In the genomic region with DNA sequence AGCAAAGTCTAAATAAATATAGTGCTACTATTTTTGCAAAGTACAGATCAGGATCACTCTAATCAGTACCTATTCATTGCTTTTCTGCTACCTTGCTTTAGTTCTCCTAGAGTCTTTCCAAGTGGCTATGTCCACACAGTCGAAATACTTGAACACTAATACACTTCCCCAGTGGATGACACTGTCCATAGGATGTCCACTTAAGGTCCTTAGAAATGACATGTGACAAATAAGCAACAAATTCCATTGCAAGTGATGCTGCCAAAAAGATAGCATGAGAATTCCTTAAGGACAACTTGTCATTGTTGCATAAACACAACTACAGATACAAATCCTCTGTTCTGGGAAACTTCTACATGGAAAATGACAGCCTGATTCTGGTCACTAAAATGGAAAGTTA, we compare ENCODE assay signal across 24 cellular contexts.
DNase-seq lines count a peak whose midpoint lies in the region; ATAC-seq, FAIRE-seq and TF ChIP-seq lines count a peak whose summit lies in the region.
"Had no signal": no experiment of that assay in that cellular context is flagged by ENCODE, and none has a peak within 500 bp of the region (broad histone marks: within the 10 kb centered on the region; RNA-seq: fewer than 3 reads in every experiment).

No MANE protein-coding gene starts in this region.

- H3K9me2 ChIP-seq in SU-DHL-6 (replicated peaks; ENCODE audit: insufficient read depth, low read length): no peaks in the 10 kb centered on the region

- ATAC-seq in heart left ventricle (peak in 2 of 4 donors; percentile 40 to 49), GM19328 (IDR thresholded peaks at IDR 0.05; ENCODE audit: unreplicated experiment) (no peak)
- ATAC-seq: CD8-positive, alpha-beta T cell; GM12878 had no signal

- no peaks in the 10 kb centered on the region for H3K36me3 Mint-ChIP-seq in activated naive CD8-positive, alpha-beta T cell treated with anti-CD3 and anti-CD28 coated beads for 36 hours
- H3K36me3 Mint-ChIP-seq: CD8-positive, alpha-beta T cell had no signal

- H2AFZ ChIP-seq in SU-DHL-6 (ENCODE audit: low read depth, low read length, severe bottlenecking): peak overlapping the region; percentile 2
- no peak overlapping the region for H2AFZ ChIP-seq in mesenchymal stem cell (ENCODE audit: low read depth, low read length)

- H3K79me2 ChIP-seq in SU-DHL-6 (ENCODE audit: insufficient read depth, low read length): no peaks in the 10 kb centered on the region

- no peaks in the 10 kb centered on the region for H3K36me3 ChIP-seq in SU-DHL-6 (ENCODE audit: low read length)
- no peaks in the 10 kb centered on the region for H3K36me3 ChIP-seq in heart left ventricle
- no peaks in the 10 kb centered on the region for H3K36me3 ChIP-seq in mesenchymal stem cell (ENCODE audit: control insufficient read depth in 1 of 2, insufficient read depth in 2 of 2, low read depth in 1 of 2, low read length in 2 of 2)
- H3K36me3 ChIP-seq: HAP-1, MG63, SJSA1 had no signal

- H2BK15ac ChIP-seq in mesenchymal stem cell (ENCODE audit: low read depth, poor library complexity, severe bottlenecking): no peak overlapping the region

- H3K4me1 ChIP-seq in heart left ventricle (peaks cover 0 to 60% (median 34%) of the 10 kb centered on the region in 12 donors), mesenchymal stem cell (ENCODE audit: control insufficient read depth, insufficient read depth, low read depth, low read length) (no peaks in the 10 kb centered on the region)

- FAIRE-seq in H54 (lab: Jason Lieb, UNC): peak; percentile 60
- FAIRE-seq: GM12878 had no signal

- H3K27me3 ChIP-seq in SU-DHL-6 (ENCODE audit: low read length): no peaks in the 10 kb centered on the region
- H3K27me3 ChIP-seq in heart left ventricle: no peaks in the 10 kb centered on the region
- no peaks in the 10 kb centered on the region for H3K27me3 ChIP-seq in mesenchymal stem cell (ENCODE audit: control insufficient read depth in 1 of 2, insufficient read depth in 1 of 2, low read length in 2 of 2)
- H3K27me3 ChIP-seq: MG63, SJSA1 had no signal

- no peak overlapping the region for H2BK120ac ChIP-seq in mesenchymal stem cell (ENCODE audit: low read depth, low read length)

- 21 to 41% (median 30%) methylated on average over 1 of the region's 1 CpG for WGBS in heart left ventricle, 4 donors
- WGBS in mesenchymal stem cell: 21% methylated on average over 1 of the region's 1 CpG

- H3K4me2 ChIP-seq in SU-DHL-6 (ENCODE audit: low read depth, low read length, poor library complexity, severe bottlenecking): no peak overlapping the region
- no peak overlapping the region for H3K4me2 ChIP-seq in mesenchymal stem cell (ENCODE audit: low read length, poor library complexity, severe bottlenecking)

- H4K8ac ChIP-seq in mesenchymal stem cell (ENCODE audit: low read length): no peak overlapping the region

- H3K4me3 ChIP-seq in SU-DHL-6 (ENCODE audit: insufficient read depth, low read length, poor library complexity, severe bottlenecking): no peak overlapping the region
- H3K4me3 ChIP-seq in heart left ventricle: peak overlapping the region in 2 of 12 donors; percentile 7 to 52
- no peak overlapping the region for H3K4me3 ChIP-seq in mesenchymal stem cell (ENCODE audit: insufficient read depth in 1 of 2, low read depth in 1 of 2, low read length in 2 of 2)
- H3K4me3 ChIP-seq: GM12878, HAP-1, MG63, SJSA1 had no signal

- H3K27me3 Mint-ChIP-seq in activated naive CD8-positive, alpha-beta T cell treated with anti-CD3 and anti-CD28 coated beads for 36 hours: no peaks in the 10 kb centered on the region

- H3K9ac ChIP-seq in SU-DHL-6 (ENCODE audit: low read length) (no peak overlapping the region), mesenchymal stem cell (ENCODE audit: low read length) (no peak overlapping the region)

- H2AK5ac ChIP-seq in mesenchymal stem cell (ENCODE audit: low read length, severe bottlenecking): no peak overlapping the region

- H3K4me3 Mint-ChIP-seq in activated naive CD8-positive, alpha-beta T cell treated with anti-CD3 and anti-CD28 coated beads for 36 hours: no peak overlapping the region
- H3K4me3 Mint-ChIP-seq: CD8-positive, alpha-beta T cell; HFFc6 had no signal

- no peaks in the 10 kb centered on the region for H3K9me3 Mint-ChIP-seq in activated naive CD8-positive, alpha-beta T cell treated with anti-CD3 and anti-CD28 coated beads for 36 hours
- H3K9me3 Mint-ChIP-seq: CD8-positive, alpha-beta T cell; HFFc6 had no signal

- no peak overlapping the region for H4K91ac ChIP-seq in mesenchymal stem cell (ENCODE audit: low read length)

- no peak overlapping the region for H2BK5ac ChIP-seq in mesenchymal stem cell (ENCODE audit: low read depth, low read length, poor library complexity, severe bottlenecking)

- peaks cover 3% of the 10 kb centered on the region for H3K79me1 ChIP-seq in mesenchymal stem cell (replicated peaks; ENCODE audit: low read length, poor library complexity, severe bottlenecking)

- H3K4ac ChIP-seq in mesenchymal stem cell (ENCODE audit: low read depth in 1 of 2, low read length in 2 of 2): peak overlapping the region in 1 of 2 experiments; percentile 67

- no peak for TF ChIP-seq POLR2A in H54 (IDR thresholded peaks at IDR 0.05; ENCODE audit: low read depth, low read length)
- no peak for TF ChIP-seq POLR2A in heart left ventricle (IDR thresholded peaks at IDR 0.05)

- no peak overlapping the region for H3K18ac ChIP-seq in mesenchymal stem cell (ENCODE audit: low read depth in 1 of 2, low read length in 2 of 2)

- H2BK12ac ChIP-seq in mesenchymal stem cell (ENCODE audit: low read length in 2 of 2): no peak overlapping the region

- no peaks in the 10 kb centered on the region for H4K20me1 ChIP-seq in SU-DHL-6 (ENCODE audit: low read depth, low read length)

- H3K9me3 ChIP-seq in SU-DHL-6 (ENCODE audit: insufficient read depth, low read length) (no peaks in the 10 kb centered on the region), heart left ventricle (no peaks in the 10 kb centered on the region), mesenchymal stem cell (ENCODE audit: control insufficient read depth, low read length) (no peaks in the 10 kb centered on the region)
- H3K9me3 ChIP-seq: Caco-2, HAP-1, MG63, SJSA1 had no signal

- H3K27ac ChIP-seq in SU-DHL-6 (ENCODE audit: low read depth, low read length) (no peak overlapping the region), heart left ventricle (peak overlapping the region in 11 of 12 donors; percentile 46 to 88 (median 82)), mesenchymal stem cell (ENCODE audit: low read length, poor library complexity, severe bottlenecking) (no peak overlapping the region)
- H3K27ac ChIP-seq: SJSA1 had no signal

- TF ChIP-seq CTCF in SU-DHL-6 (IDR thresholded peaks at IDR 0.05; ENCODE audit: insufficient read depth, low read length, poor library complexity, severe bottlenecking): no peak
- no peak for TF ChIP-seq CTCF in heart left ventricle (IDR thresholded peaks at IDR 0.05)

- H3K4me1 Mint-ChIP-seq in activated naive CD8-positive, alpha-beta T cell treated with anti-CD3 and anti-CD28 coated beads for 36 hours: no peaks in the 10 kb centered on the region

- DNase-seq in H54 (ENCODE audit: insufficient read length, low spot score) (no peak), heart left ventricle (no peak), mesenchymal stem cell (peak; percentile 56), NCI-H2081 (lab: John Stamatoyannopoulos, UW) (no peak)
- DNase-seq in activated naive CD8-positive, alpha-beta T cell treated with anti-CD3 and anti-CD28 coated beads for 36 hours: no peak
- DNase-seq: C1 segment of cervical spinal cord; Caco-2; CD8-positive, alpha-beta T cell; EL; GDM1; HFFc6; KG1; MG63; NCI-H1105 treated with DMSO at 0.1 percent for 48 hours; NCI-H146; NCI-H1930; NCI-H446; NCI-H524 treated with DMSO at 0.1 percent for 48 hours; NCI-H774 had no signal

- no peaks in the 10 kb centered on the region for H3F3A ChIP-seq in SU-DHL-6 (ENCODE audit: insufficient read depth)

- no peak overlapping the region for H3K27ac Mint-ChIP-seq in activated naive CD8-positive, alpha-beta T cell treated with anti-CD3 and anti-CD28 coated beads for 36 hours
- H3K27ac Mint-ChIP-seq: CD8-positive, alpha-beta T cell; HFFc6 had no signal

- no peak overlapping the region for H3K23ac ChIP-seq in mesenchymal stem cell (ENCODE audit: low read length in 2 of 2)

- intact Hi-C loops in heart left ventricle (cut with DNase I): loop anchor here in 1 of 10 donors (5.0 kb wide), 1 partner anchor 59 kb away; no protein-coding TSS in a partner anchor

- H3K14ac ChIP-seq in mesenchymal stem cell (ENCODE audit: low read length in 2 of 2): no peak overlapping the region

Comparison
In these comparisons a context has a peak if more than half of its experiments do, and no peak if none do; other contexts are left out.
1. H3K27ac ChIP-seq: peak in heart left ventricle (11 of 12); none in SU-DHL-6 (single experiment) and mesenchymal stem cell (single experiment).